ENCODE assay signal across 8 cellular contexts in genomic region chr7:95718556-95719410, GRCh38. TPM values are rescaled to one million over a fixed set of nuclear protein-coding genes. Genes with fewer than 3 reads are reported as not detected.
DNase-seq lines count a peak whose midpoint lies in the region; ATAC-seq and TF ChIP-seq lines count a peak whose summit lies in the region.

No MANE protein-coding gene starts in this region.

- no peak overlapping the region for H3K4me3 ChIP-seq in right lobe of liver
- no peak overlapping the region for H3K4me3 ChIP-seq in thyroid gland (replicated peaks in 1 of 3)

- no peaks in the 10 kb centered on the region for H3K27me3 ChIP-seq in right lobe of liver
- H3K27me3 ChIP-seq in thyroid gland, result no peaks in the 10 kb centered on the region

- H3K36me3 ChIP-seq in right lobe of liver (no peaks in the 10 kb centered on the region), thyroid gland (no peaks in the 10 kb centered on the region)

- peaks cover 0 to 6% (median 0%) of the 10 kb centered on the region in 4 donors for H3K4me1 ChIP-seq in right lobe of liver
- H3K4me1 ChIP-seq in thyroid gland, result no peaks in the 10 kb centered on the region

- H3K27ac ChIP-seq in right lobe of liver (no peak overlapping the region), thyroid gland (no peak overlapping the region)

- WGBS in right lobe of liver (ENCODE audit: insufficient coverage, low coverage, low lambda C conversion rate, missing lambda C conversion rate), result 48% methylated on average over 6 of the region's 6 CpGs
- 60 to 61% methylated on average over 6 of the region's 6 CpGs for WGBS in thyroid gland, 2 donors

- in situ Hi-C loops in KBM-7 (cut with MboI; ENCODE audit: low pct_unique_long_range_greater_than_20kb, low sequenced_read_pairs), result no loop called here

- ATAC-seq in right lobe of liver, result peak in 3 of 4 donors; percentile 31 to 52 (median 46)
- no peak for ATAC-seq in GM21786 (IDR thresholded peaks at IDR 0.05; ENCODE audit: unreplicated experiment)

- no peak for TF ChIP-seq POLR2A in right lobe of liver (IDR thresholded peaks at IDR 0.05)
- TF ChIP-seq POLR2A in thyroid gland (IDR thresholded peaks at IDR 0.05), result no peak

- intact Hi-C loops in right lobe of liver (cut with DNase I) (no loop called here), thyroid gland (cut with DNase I) (no loop called here)

- peak in 3 of 4 donors; percentile 33 to 41 (median 34) for TF ChIP-seq CTCF in right lobe of liver (IDR thresholded peaks at IDR 0.05)
- peak in 3 of 6 experiments; percentile 26 to 43 (median 29) for TF ChIP-seq CTCF in thyroid gland (IDR thresholded peaks at IDR 0.05)

- H3K9me3 ChIP-seq in right lobe of liver (no peaks in the 10 kb centered on the region), thyroid gland (no peaks in the 10 kb centered on the region)

- DNase-seq in DMS114 treated with DMSO at 0.1 percent for 48 hours (lab: John Stamatoyannopoulos, UW; ENCODE audit: unreplicated experiment) (peak; percentile 34), KBM-7 (peak; percentile 11), SKM-1 treated with dmso at 0.1 percent for 144 hours (lab: John Stamatoyannopoulos, UW; ENCODE audit: unreplicated experiment) (peak; percentile 19), right lobe of liver (no peak), thyroid gland (no peak), HK-2 (ENCODE audit: unreplicated experiment) (no peak), D341Med (ENCODE audit: low spot score) (no peak)

RNA-seq across cellular contexts. Expression of gene DYNC1I1, which starts 53.6 kb away (rescaled TPM):
- total RNA-seq in right lobe of liver (1 to 10 TPM in 1 of 6 experiments, under 1 TPM in 5; 0.09 to 1.1 (median 0.62) TPM), thyroid gland (10 to 100 TPM in 2 of 4 donors, 1 to 10 TPM in 2; 6.6 to 12.8 (median 10.5) TPM)

Comparison
In these comparisons a context has a peak if more than half of its experiments do, and no peak if none do; other contexts are left out.
1. DNase-seq: peak in DMS114 treated with DMSO at 0.1 percent for 48 hours (single experiment), KBM-7 (single experiment) and SKM-1 treated with dmso at 0.1 percent for 144 hours (single experiment); none in right lobe of liver (0 of 3), thyroid gland (0 of 2), HK-2 (single experiment) and D341Med (single experiment).